Comparison of ENCODE assay signal across 17 cellular contexts in the genomic region with DNA sequence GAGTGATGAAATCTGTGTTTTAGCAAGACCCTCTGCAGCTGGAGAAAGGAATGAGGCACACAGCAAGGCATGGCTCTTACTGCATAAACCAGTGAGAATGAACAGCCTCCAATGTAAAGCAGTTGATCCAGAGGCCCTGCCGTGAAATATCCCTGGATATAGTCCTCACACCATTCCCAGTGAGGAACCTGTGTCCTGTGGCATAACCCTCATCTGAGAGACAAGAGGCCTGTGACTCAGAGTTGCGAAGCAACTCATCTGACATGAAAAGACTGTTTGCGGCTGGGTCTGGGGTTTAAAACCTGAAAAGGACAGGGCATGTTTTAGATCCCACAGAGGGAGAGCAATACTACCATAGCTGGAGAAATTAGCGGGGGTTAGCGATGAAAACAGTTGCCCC.
A peak's percentile ranks its signal among the peaks of the same experiment; 100 is the strongest.
DNase-seq lines count a peak whose midpoint lies in the region; ATAC-seq and TF ChIP-seq lines count a peak whose summit lies in the region.
"Had no signal": no experiment of that assay in that cellular context is flagged by ENCODE, and none has a peak within 500 bp of the region (broad histone marks: within the 10 kb centered on the region; RNA-seq: fewer than 3 reads in every experiment).

No MANE protein-coding gene starts in this region.

- H3K27ac ChIP-seq in lower lobe of right lung (peak overlapping the region; percentile 31), temporal lobe (ENCODE audit: low read depth, low read length) (peak overlapping the region; percentile 14), coronary artery (peak overlapping the region in 1 of 2 donors; percentile 48), colonic mucosa (no peak overlapping the region)
- H3K27ac ChIP-seq: C4-2B, RWPE1 had no signal

- peak overlapping the region; percentile 50 for H3K27ac Mint-ChIP-seq in activated T-cell treated with anti-CD3 and anti-CD28 coated beads, Interleukin-2, amount 50 U/mL, for 24 hours
- H3K27ac Mint-ChIP-seq in activated T-cell treated with anti-CD3 and anti-CD28 coated beads, Interleukin-2, amount 50 U/mL, for 72 hours: no peak overlapping the region

- no peak overlapping the region for H3K9ac ChIP-seq in colonic mucosa (ENCODE audit: low read depth in 2 of 2, low read length in 2 of 2)

- no peak overlapping the region for H3K4me3 Mint-ChIP-seq in activated T-cell treated with anti-CD3 and anti-CD28 coated beads, Interleukin-2, amount 50 U/mL, for 24 hours
- no peak overlapping the region for H3K4me3 Mint-ChIP-seq in activated T-cell treated with anti-CD3 and anti-CD28 coated beads, Interleukin-2, amount 50 U/mL, for 72 hours
- H3K4me3 Mint-ChIP-seq: effector memory CD8-positive, alpha-beta T cell had no signal

- peaks cover 38% of the 10 kb centered on the region for H3K36me3 ChIP-seq in lower lobe of right lung
- H3K36me3 ChIP-seq in colonic mucosa: no peaks in the 10 kb centered on the region

- H3K4me3 ChIP-seq in astrocyte of the spinal cord (ENCODE audit: low read depth, low read length) (no peak overlapping the region), lower lobe of right lung (no peak overlapping the region), coronary artery (no peak overlapping the region), colonic mucosa (no peak overlapping the region)
- H3K4me3 ChIP-seq: A549, lung had no signal

- intact Hi-C loops in lower lobe of right lung (cut with DNase I) (no loop called here), colonic mucosa (cut with DNase I) (no loop called here)

- ATAC-seq in activated T-cell treated with anti-CD3 and anti-CD28 coated beads, Interleukin-2, amount 50 U/mL, for 72 hours (replicated peaks in 1 of 2): no peak
- ATAC-seq in lower lobe of right lung: peak in 1 of 2 donors; percentile 23
- ATAC-seq: A549; effector memory CD8-positive, alpha-beta T cell had no signal

- DNase-seq in activated T-cell treated with anti-CD3 and anti-CD28 coated beads, Interleukin-2, amount 50 U/mL, for 24 hours: no peak
- no peak for DNase-seq in activated T-cell treated with anti-CD3 and anti-CD28 coated beads, Interleukin-2, amount 50 U/mL, for 72 hours
- DNase-seq in astrocyte of the spinal cord (ENCODE audit: low read depth, low spot score) (peak; percentile 16), lower lobe of right lung (no peak), coronary artery (ENCODE audit: low spot score) (no peak), colonic mucosa (no peak), NCI-H2227 (lab: John Stamatoyannopoulos, UW; ENCODE audit: unreplicated experiment) (no peak)
- DNase-seq: activated gamma-delta T cell treated with Interleukin-2 at 50 U/mL for 16 hours; effector memory CD8-positive, alpha-beta T cell; NCI-H2029; NCI-H526 treated with DMSO at 0.1 percent for 48 hours; SW 1271 had no signal

- in situ Hi-C loops in astrocyte of the spinal cord (cut with HindIII; ENCODE audit: low sequenced_read_pairs): no loop called here

- peaks cover 25% of the 10 kb centered on the region for H3K4me1 Mint-ChIP-seq in activated T-cell treated with anti-CD3 and anti-CD28 coated beads, Interleukin-2, amount 50 U/mL, for 24 hours (ENCODE audit: low read depth)
- H3K4me1 Mint-ChIP-seq in activated T-cell treated with anti-CD3 and anti-CD28 coated beads, Interleukin-2, amount 50 U/mL, for 72 hours (ENCODE audit: low read depth): peaks cover 25% of the 10 kb centered on the region

- H3K9me3 ChIP-seq in lower lobe of right lung (peaks cover 9% of the 10 kb centered on the region), colonic mucosa (no peaks in the 10 kb centered on the region)

- H3K27me3 Mint-ChIP-seq in activated T-cell treated with anti-CD3 and anti-CD28 coated beads, Interleukin-2, amount 50 U/mL, for 24 hours: no peaks in the 10 kb centered on the region
- no peaks in the 10 kb centered on the region for H3K27me3 Mint-ChIP-seq in activated T-cell treated with anti-CD3 and anti-CD28 coated beads, Interleukin-2, amount 50 U/mL, for 72 hours (ENCODE audit: low read depth)
- H3K27me3 Mint-ChIP-seq: effector memory CD8-positive, alpha-beta T cell had no signal

- TF ChIP-seq CTCF in astrocyte of the spinal cord (IDR thresholded peaks at IDR 0.05; ENCODE audit: low read depth, low read length) (no peak), lower lobe of right lung (IDR thresholded peaks at IDR 0.05) (no peak), coronary artery (IDR thresholded peaks at IDR 0.05) (no peak), colonic mucosa (IDR thresholded peaks at IDR 0.05) (no peak)

- H3K27me3 ChIP-seq in lower lobe of right lung (ENCODE audit: low read depth) (no peaks in the 10 kb centered on the region), colonic mucosa (no peaks in the 10 kb centered on the region)

- no peaks in the 10 kb centered on the region for H3K9me3 Mint-ChIP-seq in activated T-cell treated with anti-CD3 and anti-CD28 coated beads, Interleukin-2, amount 50 U/mL, for 24 hours
- H3K9me3 Mint-ChIP-seq in activated T-cell treated with anti-CD3 and anti-CD28 coated beads, Interleukin-2, amount 50 U/mL, for 72 hours: peaks cover 2 to 3% of the 10 kb centered on the region in 2 donors
- H3K9me3 Mint-ChIP-seq: effector memory CD8-positive, alpha-beta T cell had no signal

- H3K4me1 ChIP-seq in lower lobe of right lung (peaks cover 17% of the 10 kb centered on the region), colonic mucosa (no peaks in the 10 kb centered on the region)
- H3K4me1 ChIP-seq: A549 had no signal

- H3K36me3 Mint-ChIP-seq in activated T-cell treated with anti-CD3 and anti-CD28 coated beads, Interleukin-2, amount 50 U/mL, for 24 hours (ENCODE audit: low read depth): peaks cover 90% of the 10 kb centered on the region
- H3K36me3 Mint-ChIP-seq in activated T-cell treated with anti-CD3 and anti-CD28 coated beads, Interleukin-2, amount 50 U/mL, for 72 hours (ENCODE audit: insufficient read depth in 2 of 2): peaks cover 30 to 59% of the 10 kb centered on the region in 2 donors
